In genomic region chr10:110642980-110643655, GRCh38 we compare ENCODE assay signal across 8 cellular contexts. TPM values are rescaled to one million over a fixed set of nuclear protein-coding genes. Genes with fewer than 3 reads are reported as not detected.
DNase-seq lines count a peak whose midpoint lies in the region; ATAC-seq and TF ChIP-seq lines count a peak whose summit lies in the region.

No MANE protein-coding gene starts in this region.

- no peak for TF ChIP-seq CTCF in body of pancreas (IDR thresholded peaks at IDR 0.05)

- H3K4me1 ChIP-seq in body of pancreas, result peaks cover 18% of the 10 kb centered on the region

- H3K27ac Mint-ChIP-seq in stimulated activated naive CD8-positive, alpha-beta T cell treated with anti-CD3 and anti-CD28 coated beads, Interleukin-15, Interleukin-2, amounts not matched to agents 100 ng/mL and 50 ng/mL, for 24 hours, result no peak overlapping the region
- no peak overlapping the region for H3K27ac Mint-ChIP-seq in memory B cell

- H3K27ac ChIP-seq in body of pancreas, result no peak overlapping the region

- H3K4me3 Mint-ChIP-seq in stimulated activated naive CD8-positive, alpha-beta T cell treated with anti-CD3 and anti-CD28 coated beads, Interleukin-15, Interleukin-2, amounts not matched to agents 100 ng/mL and 50 ng/mL, for 24 hours, result peak overlapping the region; percentile 76
- H3K4me3 Mint-ChIP-seq in memory B cell, result peak overlapping the region; percentile 79

- intact Hi-C loops in body of pancreas (cut with DNase I), result no loop called here

- DNase-seq in stimulated activated naive CD8-positive, alpha-beta T cell treated with anti-CD3 and anti-CD28 coated beads, Interleukin-15, Interleukin-2, amounts not matched to agents 100 U/mL and 50 U/mL, for 24 hours, result no peak
- DNase-seq in body of pancreas, result peak in 1 of 4 donors; percentile 10
- no peak for DNase-seq in memory B cell (ENCODE audit: low spot score in 2 of 2)
- no peak for DNase-seq in central memory CD4-positive, alpha-beta T cell
- DNase-seq in NCI-H2081 (lab: John Stamatoyannopoulos, UW), result no peak
- DNase-seq in putamen (ENCODE audit: low spot score), result no peak

- H3K9me3 ChIP-seq in body of pancreas, result no peaks in the 10 kb centered on the region

- peaks cover 4 to 6% of the 10 kb centered on the region in 2 donors for H3K27me3 ChIP-seq in body of pancreas

- H3K9me3 Mint-ChIP-seq in stimulated activated naive CD8-positive, alpha-beta T cell treated with anti-CD3 and anti-CD28 coated beads, Interleukin-15, Interleukin-2, amounts not matched to agents 100 ng/mL and 50 ng/mL, for 24 hours, result no peaks in the 10 kb centered on the region
- H3K9me3 Mint-ChIP-seq in memory B cell, result peaks cover 1% of the 10 kb centered on the region

- WGBS in body of pancreas, 2 donors, result 8 to 15% methylated on average over 30 to 43 of the region's 43 CpGs

- no peak for ATAC-seq in stimulated activated naive CD8-positive, alpha-beta T cell treated with anti-CD3 and anti-CD28 coated beads, Interleukin-15, Interleukin-2, amounts not matched to agents 100 U/mL and 50 U/mL, for 24 hours
- ATAC-seq in body of pancreas (peak; percentile 38), memory B cell (ENCODE audit: low read depth) (peak; percentile 9), GM19455 (IDR thresholded peaks at IDR 0.05; ENCODE audit: unreplicated experiment) (no peak)

- no peak overlapping the region for H3K4me3 ChIP-seq in body of pancreas

- peaks cover 64% of the 10 kb centered on the region for H3K27me3 Mint-ChIP-seq in stimulated activated naive CD8-positive, alpha-beta T cell treated with anti-CD3 and anti-CD28 coated beads, Interleukin-15, Interleukin-2, amounts not matched to agents 100 ng/mL and 50 ng/mL, for 24 hours
- H3K27me3 Mint-ChIP-seq in memory B cell, result peaks cover 25% of the 10 kb centered on the region

- H3K36me3 ChIP-seq in body of pancreas (replicated peaks in 1 of 2; ENCODE audit: insufficient read depth in 1 of 2, low read depth in 2 of 2), result no peaks in the 10 kb centered on the region

- no peak for TF ChIP-seq POLR2A in body of pancreas (IDR thresholded peaks at IDR 0.05)

- peaks cover 37% of the 10 kb centered on the region for H3K4me1 Mint-ChIP-seq in stimulated activated naive CD8-positive, alpha-beta T cell treated with anti-CD3 and anti-CD28 coated beads, Interleukin-15, Interleukin-2, amounts not matched to agents 100 ng/mL and 50 ng/mL, for 24 hours (ENCODE audit: low read depth)
- peaks cover 10% of the 10 kb centered on the region for H3K4me1 Mint-ChIP-seq in memory B cell

- H3K36me3 Mint-ChIP-seq in stimulated activated naive CD8-positive, alpha-beta T cell treated with anti-CD3 and anti-CD28 coated beads, Interleukin-15, Interleukin-2, amounts not matched to agents 100 ng/mL and 50 ng/mL, for 24 hours (ENCODE audit: low read depth), result no peaks in the 10 kb centered on the region
- no peaks in the 10 kb centered on the region for H3K36me3 Mint-ChIP-seq in memory B cell

RNA-seq across cellular contexts. Expression of gene RBM20, which starts 1.0 kb away (rescaled TPM):
- 10 to 100 TPM; 14.5 to 39.4 TPM for total RNA-seq in body of pancreas

Comparison
In these comparisons a context has a peak if more than half of its experiments do, and no peak if none do; other contexts are left out.
1. ATAC-seq: peak in body of pancreas (single experiment) and memory B cell (single experiment); none in stimulated activated naive CD8-positive, alpha-beta T cell treated with anti-CD3 and anti-CD28 coated beads, Interleukin-15, Interleukin-2, amounts not matched to agents 100 U/mL and 50 U/mL, for 24 hours (single experiment) and GM19455 (single experiment).